In the genomic region with DNA sequence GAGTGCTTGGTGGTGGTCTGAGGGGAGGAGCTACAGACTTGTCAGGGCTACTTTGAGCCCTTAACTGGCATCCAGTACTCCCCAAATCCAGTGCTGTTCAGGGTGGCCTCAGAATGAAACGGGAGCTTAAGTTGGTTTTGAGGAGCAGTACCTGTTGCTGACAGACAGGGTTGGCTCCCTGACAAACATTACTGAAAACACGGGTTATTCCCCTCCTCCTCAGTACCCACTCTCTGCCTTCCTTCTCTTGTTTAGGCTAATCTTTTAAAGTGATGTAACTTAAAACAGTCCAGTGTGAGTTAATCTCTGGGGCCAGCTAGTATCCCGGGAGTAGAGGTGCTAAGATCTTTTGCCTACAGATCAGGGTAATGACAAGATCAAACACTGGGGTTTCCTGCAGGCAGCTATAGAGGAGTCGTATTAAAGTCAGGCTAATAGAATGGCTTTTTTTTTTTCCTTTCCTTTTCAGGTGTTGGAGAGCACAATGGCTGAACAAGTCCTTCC, we compare ENCODE assay signal across 8 cellular contexts. TPM values are rescaled to one million over a fixed set of nuclear protein-coding genes. Genes with fewer than 3 reads are reported as not detected.
DNase-seq lines count a peak whose midpoint lies in the region; ATAC-seq lines count a peak whose summit lies in the region.

No MANE protein-coding gene starts in this region.

- peaks cover 30% of the 10 kb centered on the region for H3K4me1 Mint-ChIP-seq in activated T-cell treated with anti-CD3 and anti-CD28 coated beads, Interleukin-2, amount 50 U/mL, for 72 hours (ENCODE audit: low read depth)

- peaks cover 64 to 75% of the 10 kb centered on the region in 2 donors for H3K36me3 Mint-ChIP-seq in activated T-cell treated with anti-CD3 and anti-CD28 coated beads, Interleukin-2, amount 50 U/mL, for 72 hours (ENCODE audit: insufficient read depth in 2 of 2)

- no peaks in the 10 kb centered on the region for H3K9me3 Mint-ChIP-seq in activated T-cell treated with anti-CD3 and anti-CD28 coated beads, Interleukin-2, amount 50 U/mL, for 72 hours

- in situ Hi-C loops in KBM-7 (cut with MboI; ENCODE audit: low pct_unique_long_range_greater_than_20kb, low sequenced_read_pairs): no loop called here

- DNase-seq in activated T-cell treated with anti-CD3 and anti-CD28 coated beads, Interleukin-2, amount 50 U/mL, for 72 hours: peak; percentile 59 to 70
- DNase-seq in kidney glomerular epithelial cell (lab: John Stamatoyannopoulos, UW) (peak; percentile 62), NCI-H345 (lab: John Stamatoyannopoulos, UW) (no peak), KBM-7 (no peak)

- peak overlapping the region; percentile 98 for H3K27ac Mint-ChIP-seq in activated T-cell treated with anti-CD3 and anti-CD28 coated beads, Interleukin-2, amount 50 U/mL, for 72 hours

- H3K27me3 Mint-ChIP-seq in activated T-cell treated with anti-CD3 and anti-CD28 coated beads, Interleukin-2, amount 50 U/mL, for 72 hours (ENCODE audit: low read depth): no peaks in the 10 kb centered on the region

- ATAC-seq in GM18511 (IDR thresholded peaks at IDR 0.05; ENCODE audit: unreplicated experiment) (peak; percentile 27), HG02981 (IDR thresholded peaks at IDR 0.05; ENCODE audit: unreplicated experiment) (peak; percentile 30), HG03565 (IDR thresholded peaks at IDR 0.05; ENCODE audit: unreplicated experiment) (no peak), HG03520 (IDR thresholded peaks at IDR 0.05; ENCODE audit: unreplicated experiment) (no peak)
- peak; percentile 39 to 46 for ATAC-seq in activated T-cell treated with anti-CD3 and anti-CD28 coated beads, Interleukin-2, amount 50 U/mL, for 72 hours (replicated peaks in 1 of 2)

- H3K4me3 Mint-ChIP-seq in activated T-cell treated with anti-CD3 and anti-CD28 coated beads, Interleukin-2, amount 50 U/mL, for 72 hours: peak overlapping the region; percentile 93 to 99

RNA-seq across cellular contexts. Expression of gene TNFAIP3, which starts 3.7 kb away (rescaled TPM):
- total RNA-seq in activated T-cell treated with anti-CD3 and anti-CD28 coated beads, Interleukin-2, amount 50 U/mL, for 72 hours: 100 to 1,000 TPM; 350 to 510 TPM

Comparison
In these comparisons a context has a peak if more than half of its experiments do, and no peak if none do; other contexts are left out.
1. ATAC-seq: peak in GM18511 (single experiment), HG02981 (single experiment) and activated T-cell treated with anti-CD3 and anti-CD28 coated beads, Interleukin-2, amount 50 U/mL, for 72 hours (2 of 2); none in HG03565 (single experiment) and HG03520 (single experiment).
2. DNase-seq: peak in activated T-cell treated with anti-CD3 and anti-CD28 coated beads, Interleukin-2, amount 50 U/mL, for 72 hours (2 of 2) and kidney glomerular epithelial cell (single experiment); none in NCI-H345 (single experiment) and KBM-7 (single experiment).